ENCODE assay signal across 7 cellular contexts in genomic region chr4:151777471-151777870, GRCh38.
"Had no signal": no experiment of that assay in that cellular context is flagged by ENCODE, and none has a peak within 500 bp of the region (broad histone marks: within the 10 kb centered on the region; RNA-seq: fewer than 3 reads in every experiment).

No MANE protein-coding gene starts in this region.

- ATAC-seq: K562 had no signal

- H3K4me3 Mint-ChIP-seq: H9 had no signal

- FAIRE-seq: HTR-8/SVneo, K562 had no signal

- H3K27ac Mint-ChIP-seq: H9 had no signal

- DNase-seq: GM23248, GOT3, H9, HCEC 1CT, IMR-90 had no signal
